ENCODE assay signal across 20 cellular contexts in genomic region chr13:113671066-113672001, GRCh38. TPM values are rescaled to one million over a fixed set of nuclear protein-coding genes. Genes with fewer than 3 reads are reported as not detected.
DNase-seq lines count a peak whose midpoint lies in the region; ATAC-seq and TF ChIP-seq lines count a peak whose summit lies in the region.
"Had no signal": no experiment of that assay in that cellular context is flagged by ENCODE, and none has a peak within 500 bp of the region (broad histone marks: within the 10 kb centered on the region; RNA-seq: fewer than 3 reads in every experiment).

No MANE protein-coding gene starts in this region.

- no peaks in the 10 kb centered on the region for H3K27me3 ChIP-seq in right atrium auricular region
- peaks cover 9% of the 10 kb centered on the region for H3K27me3 ChIP-seq in left ventricle myocardium inferior (ENCODE audit: low read depth)
- no peaks in the 10 kb centered on the region for H3K27me3 ChIP-seq in ovary
- H3K27me3 ChIP-seq: ascending aorta had no signal

- WGBS in ovary, 3 donors: 89 to 92% (median 91%) methylated on average over 54 of the region's 54 CpGs

- TF ChIP-seq POLR2A in ovary (IDR thresholded peaks at IDR 0.05): no peak

- H3K4me1 ChIP-seq in right atrium auricular region (no peaks in the 10 kb centered on the region), left ventricle myocardium inferior (no peaks in the 10 kb centered on the region), ovary (ENCODE audit: insufficient read depth) (no peaks in the 10 kb centered on the region)
- H3K4me1 ChIP-seq: ascending aorta had no signal

- no peaks in the 10 kb centered on the region for H3K36me3 Mint-ChIP-seq in T-helper 17 cell (ENCODE audit: low read depth)
- H3K36me3 Mint-ChIP-seq: CD8-positive, alpha-beta T cell; naive B cell had no signal

- H3K36me3 ChIP-seq in right atrium auricular region (no peaks in the 10 kb centered on the region), left ventricle myocardium inferior (no peaks in the 10 kb centered on the region), ovary (no peaks in the 10 kb centered on the region)
- H3K36me3 ChIP-seq: ascending aorta had no signal

- H3K4me3 Mint-ChIP-seq in T-helper 17 cell: no peak overlapping the region
- H3K4me3 Mint-ChIP-seq: CD8-positive, alpha-beta T cell had no signal

- H3K9me3 ChIP-seq in right atrium auricular region: no peaks in the 10 kb centered on the region
- no peaks in the 10 kb centered on the region for H3K9me3 ChIP-seq in left ventricle myocardium inferior (replicated peaks)
- no peaks in the 10 kb centered on the region for H3K9me3 ChIP-seq in ovary
- H3K9me3 ChIP-seq in T-helper 17 cell (ENCODE audit: control insufficient read depth, low read length, poor library complexity, severe bottlenecking): no peaks in the 10 kb centered on the region
- H3K9me3 ChIP-seq: ascending aorta had no signal

- intact Hi-C loops in Right ventricle myocardium superior (cut with DNase I) (no loop called here), left ventricle myocardium inferior (cut with micrococcal nuclease) (no loop called here), ovary (cut with DNase I) (no loop called here)

- H3K27ac ChIP-seq in right atrium auricular region: no peak overlapping the region
- H3K27ac ChIP-seq in left ventricle myocardium inferior (replicated peaks): no peak overlapping the region
- H3K27ac ChIP-seq in ovary: no peak overlapping the region
- H3K27ac ChIP-seq: ascending aorta, skin epidermis had no signal

- peaks cover 4% of the 10 kb centered on the region for H3K4me1 Mint-ChIP-seq in T-helper 17 cell
- H3K4me1 Mint-ChIP-seq: naive B cell had no signal

- TF ChIP-seq CTCF in right atrium auricular region (IDR thresholded peaks at IDR 0.05) (no peak), left ventricle myocardium inferior (IDR thresholded peaks at IDR 0.05; ENCODE audit: borderline replicate concordance) (no peak), ovary (IDR thresholded peaks at IDR 0.05) (no peak), omental fat pad (IDR thresholded peaks at IDR 0.05) (no peak)

- DNase-seq in Right ventricle myocardium superior: peak; percentile 30
- DNase-seq in right atrium auricular region (ENCODE audit: low spot score): no peak
- peak; percentile 11 for DNase-seq in left ventricle myocardium inferior
- DNase-seq in ovary: peak in 3 of 5 donors; percentile 7 to 34 (median 14)
- DNase-seq in omental fat pad (ENCODE audit: low spot score): no peak
- no peak for DNase-seq in T-helper 17 cell
- DNase-seq: activated gamma-delta T cell treated with Interleukin-2 at 50 U/mL for 16 hours; cerebellar nuclear complex; MM.1S; naive B cell; NCI-H146; OCI-M1; stimulated activated CD4-positive, alpha-beta T cell treated with anti-CD3 and anti-CD28 coated beads, Interleukin-4, amount 100 ng/mL, for 1 hour had no signal

- H3K4me3 ChIP-seq in right atrium auricular region: no peak overlapping the region
- H3K4me3 ChIP-seq in left ventricle myocardium inferior: no peak overlapping the region
- H3K4me3 ChIP-seq in ovary: no peak overlapping the region
- H3K4me3 ChIP-seq: ascending aorta, lung, skin epidermis had no signal

- ATAC-seq in Right ventricle myocardium superior (ENCODE audit: poor library complexity) (no peak), HG03565 (IDR thresholded peaks at IDR 0.05; ENCODE audit: unreplicated experiment) (no peak), omental fat pad (ENCODE audit: low FRiP score) (no peak), T-helper 17 cell (no peak)
- ATAC-seq: CD8-positive, alpha-beta T cell had no signal

- no peak overlapping the region for H3K27ac Mint-ChIP-seq in T-helper 17 cell
- H3K27ac Mint-ChIP-seq: CD8-positive, alpha-beta T cell had no signal

- H3K27me3 Mint-ChIP-seq in T-helper 17 cell: peaks cover 7% of the 10 kb centered on the region

- TF ChIP-seq EP300 in ovary (IDR thresholded peaks at IDR 0.05): no peak

RNA-seq across cellular contexts. Expression of gene GRK1, which starts 4.3 kb away (rescaled TPM):
- 0.13 TPM for total RNA-seq in Right ventricle myocardium superior
- not detected for total RNA-seq in right atrium auricular region
- total RNA-seq in left ventricle myocardium inferior: 0.85 TPM
- total RNA-seq in ovary: under 1 TPM in 2 of 7 donors, not detected in 5; 0.07 to 0.10 TPM
- under 1 TPM in 1 of 2 donors, not detected in 1; 0.02 TPM for polyA plus RNA-seq in ovary
- not detected for total RNA-seq in omental fat pad
- total RNA-seq in T-helper 17 cell: under 1 TPM in 1 of 2 donors, not detected in 1; 0.07 TPM
- total RNA-seq: ascending aorta; CD8-positive, alpha-beta T cell; SK-MEL-5 had no signal
- polyA plus RNA-seq: fibroblast of lung had no signal

RNA-seq across cellular contexts. Expression of gene ATP4B, which starts 13.3 kb away (rescaled TPM):
- total RNA-seq in Right ventricle myocardium superior (not detected), right atrium auricular region (not detected), left ventricle myocardium inferior (not detected), ovary (under 1 TPM in 1 of 7 donors, not detected in 6; 0.28 TPM), omental fat pad (not detected), T-helper 17 cell (not detected)
- polyA plus RNA-seq in ovary: not detected
- total RNA-seq: ascending aorta; CD8-positive, alpha-beta T cell; fibroblast of lung; lung; SK-MEL-5 had no signal
- polyA plus RNA-seq: fibroblast of lung, lung had no signal

Comparison
In these comparisons a context has a peak if more than half of its experiments do, and no peak if none do; other contexts are left out.
1. DNase-seq: peak in Right ventricle myocardium superior (single experiment), left ventricle myocardium inferior (single experiment) and ovary (3 of 5); none in right atrium auricular region (single experiment), omental fat pad (single experiment) and T-helper 17 cell (0 of 3).